Comparison of ENCODE assay signal across 1 cellular context in genomic region chr22:39003165-39003638, GRCh38.
TF ChIP-seq lines count a peak whose summit lies in the region.

No MANE protein-coding gene starts in this region.

TF ChIP-seq in HepG2, 621 proteins besides CTCF, POLR2A, EP300 and RAD21 (continued from another document):
- TF ChIP-seq ZHX2 (IDR thresholded peaks at IDR 0.05; ENCODE audit: low read depth) (no peak), ZHX2 (CRISPR knock-in tag; IDR thresholded peaks at IDR 0.05; ENCODE audit: borderline replicate concordance) (no peak), ZNF687 (CRISPR knock-in tag; IDR thresholded peaks at IDR 0.05) (0 out of 2 replicates have a peak, but pooled peaks have one; percentile 27), SMC3 (IDR thresholded peaks at IDR 0.05; ENCODE audit: low read length) (peak; percentile 87), HMGXB4 (CRISPR knock-in tag; IDR thresholded peaks at IDR 0.05; ENCODE audit: borderline replicate concordance in 1 of 2, low read depth in 1 of 2) (0 out of 4 replicates have a peak, but pooled peaks of 1 of the 2 experiments have one; percentile 29), POLR2G (IDR thresholded peaks at IDR 0.05; ENCODE audit: low read depth, low read length) (no peak)
